1 cellular context compared by ENCODE assay signal in genomic region chr14:74570696-74571095, GRCh38.
TF ChIP-seq lines count a peak whose summit lies in the region.

No MANE protein-coding gene starts in this region.

TF ChIP-seq in endothelial cell of umbilical vein, 7 proteins besides CTCF, POLR2A, EP300 and RAD21:
- TF ChIP-seq MYC (IDR thresholded peaks at IDR 0.05; ENCODE audit: low read depth, low read length) (no peak), POLR2AphosphoS5 (IDR thresholded peaks at IDR 0.05; ENCODE audit: insufficient read depth, low read depth, low read length) (peak; percentile 1)
